ENCODE assay signal across 24 cellular contexts in genomic region chr6:90464507-90464906, GRCh38.
DNase-seq lines count a peak whose midpoint lies in the region; ATAC-seq lines count a peak whose summit lies in the region.
"Had no signal": no experiment of that assay in that cellular context is flagged by ENCODE, and none has a peak within 500 bp of the region (broad histone marks: within the 10 kb centered on the region; RNA-seq: fewer than 3 reads in every experiment).

No MANE protein-coding gene starts in this region.

- intact Hi-C loops in activated T-helper 1 cell treated with anti-CD3 and anti-CD28 coated beads, Interleukin-12 subunit alpha, Interleukin-12 subunit beta, Interleukin-2, Interleukin-4 antibody, amounts not matched to agents 30 ng/mL and 10 ng/mL and 1 ng/mL, durations not matched to agents 14 hours and 24 hours and 36 hours (cut with micrococcal nuclease): no loop called here
- intact Hi-C loops in naive thymus-derived CD4-positive, alpha-beta T cell (cut with micrococcal nuclease): no loop called here

- H3K4me3 ChIP-seq in naive thymus-derived CD4-positive, alpha-beta T cell (ENCODE audit: low read length): no peak overlapping the region
- H3K4me3 ChIP-seq: body of pancreas, HAP-1, neural progenitor cell, pancreas, upper lobe of right lung had no signal

- ATAC-seq in activated T-cell treated with anti-CD3 and anti-CD28 coated beads, Interleukin-2, amount 50 U/mL, for 72 hours (replicated peaks in 1 of 2): no peak
- ATAC-seq in T-cell (replicated peaks in 1 of 4) (no peak), HG03097 (IDR thresholded peaks at IDR 0.05; ENCODE audit: low FRiP score, unreplicated experiment) (no peak)
- no peak for ATAC-seq in naive thymus-derived CD4-positive, alpha-beta T cell
- ATAC-seq: body of pancreas, pancreas, upper lobe of right lung had no signal

- no peaks in the 10 kb centered on the region for H3K36me3 Mint-ChIP-seq in activated T-cell treated with anti-CD3 and anti-CD28 coated beads, Interleukin-2, amount 50 U/mL, for 72 hours (ENCODE audit: insufficient read depth in 2 of 2)
- no peaks in the 10 kb centered on the region for H3K36me3 Mint-ChIP-seq in T-cell
- peaks cover 4% of the 10 kb centered on the region for H3K36me3 Mint-ChIP-seq in activated T-helper 1 cell treated with anti-CD3 and anti-CD28 coated beads, Interleukin-12 subunit alpha, Interleukin-12 subunit beta, Interleukin-2, Interleukin-4 antibody, amounts not matched to agents 30 ng/mL and 10 ng/mL and 1 ng/mL, durations not matched to agents 14 hours and 24 hours and 36 hours (ENCODE audit: low read depth)
- H3K36me3 Mint-ChIP-seq in naive thymus-derived CD4-positive, alpha-beta T cell: peaks cover 0 to 23% (median 0%) of the 10 kb centered on the region in 5 donors
- H3K36me3 Mint-ChIP-seq: neural progenitor cell; stimulated activated naive B cell treated with anti-CD40 and anti-IgM and Interleukin-4, amounts not matched to agents 10 μg/mL and 1 μg/mL and 100 μg/mL, for 72 hours had no signal

- peaks cover 21 to 28% of the 10 kb centered on the region in 2 donors for H3K4me1 ChIP-seq in naive thymus-derived CD4-positive, alpha-beta T cell (ENCODE audit: control insufficient read depth in 2 of 2, insufficient read depth in 2 of 2, low read length in 2 of 2)
- H3K4me1 ChIP-seq: body of pancreas, Caco-2, pancreas, upper lobe of right lung had no signal

- no peak overlapping the region for H3K27ac ChIP-seq in naive thymus-derived CD4-positive, alpha-beta T cell (ENCODE audit: low read depth, low read length)
- H3K27ac ChIP-seq: body of pancreas, neural progenitor cell, pancreas, upper lobe of right lung had no signal

- CTCF ChIA-PET in T-cell (lab: Charles Lee): no interaction called here
- CTCF ChIA-PET in naive thymus-derived CD4-positive, alpha-beta T cell (lab: Charles Lee): interaction anchor here (1.1 kb wide), 1 partner anchor 15 kb away, joined by 3 read pairs; no protein-coding TSS in a partner anchor

- H3K4me3 Mint-ChIP-seq in activated T-cell treated with anti-CD3 and anti-CD28 coated beads, Interleukin-2, amount 50 U/mL, for 72 hours: peak overlapping the region; percentile 40 to 79
- peak overlapping the region in 1 of 3 donors; percentile 64 for H3K4me3 Mint-ChIP-seq in T-cell
- no peak overlapping the region for H3K4me3 Mint-ChIP-seq in activated T-helper 1 cell treated with anti-CD3 and anti-CD28 coated beads, Interleukin-12 subunit alpha, Interleukin-12 subunit beta, Interleukin-2, Interleukin-4 antibody, amounts not matched to agents 30 ng/mL and 10 ng/mL and 1 ng/mL, durations not matched to agents 14 hours and 24 hours and 36 hours
- H3K4me3 Mint-ChIP-seq in naive thymus-derived CD4-positive, alpha-beta T cell: peak overlapping the region in 8 of 10 donors; percentile 5 to 72 (median 48)
- H3K4me3 Mint-ChIP-seq: memory B cell; neural progenitor cell; stimulated activated naive B cell treated with anti-CD40 and anti-IgM and Interleukin-4, amounts not matched to agents 10 μg/mL and 1 μg/mL and 100 μg/mL, for 72 hours had no signal

- peak overlapping the region; percentile 38 for H3K27ac Mint-ChIP-seq in activated T-cell treated with anti-CD3 and anti-CD28 coated beads, Interleukin-2, amount 50 U/mL, for 72 hours
- peak overlapping the region; percentile 60 to 83 for H3K27ac Mint-ChIP-seq in T-cell
- H3K27ac Mint-ChIP-seq in activated T-helper 1 cell treated with anti-CD3 and anti-CD28 coated beads, Interleukin-12 subunit alpha, Interleukin-12 subunit beta, Interleukin-2, Interleukin-4 antibody, amounts not matched to agents 30 ng/mL and 10 ng/mL and 1 ng/mL, durations not matched to agents 14 hours and 24 hours and 36 hours: peak overlapping the region; percentile 90
- peak overlapping the region in 8 of 9 donors; percentile 57 to 93 (median 80) for H3K27ac Mint-ChIP-seq in naive thymus-derived CD4-positive, alpha-beta T cell
- H3K27ac Mint-ChIP-seq: memory B cell; stimulated activated naive B cell treated with anti-CD40 and anti-IgM and Interleukin-4, amounts not matched to agents 10 μg/mL and 1 μg/mL and 100 μg/mL, for 72 hours had no signal

- H3K9me3 ChIP-seq in naive thymus-derived CD4-positive, alpha-beta T cell (ENCODE audit: control insufficient read depth in 2 of 3, low read length in 3 of 3): no peaks in the 10 kb centered on the region
- H3K9me3 ChIP-seq: body of pancreas, Caco-2, HAP-1, pancreas, upper lobe of right lung had no signal

- no peak for DNase-seq in activated T-cell treated with anti-CD3 and anti-CD28 coated beads, Interleukin-2, amount 50 U/mL, for 72 hours
- no peak for DNase-seq in activated T-cell treated with anti-CD3 and anti-CD28 coated beads, Interleukin-2, amount 50 U/mL, for 1 hour
- DNase-seq in T-cell: no peak
- DNase-seq in activated T-helper 1 cell treated with anti-CD3 and anti-CD28 coated beads, Interleukin-12 subunit alpha, Interleukin-12 subunit beta, Interleukin-2, Interleukin-4 antibody, amounts not matched to agents 30 ng/mL and 10 ng/mL and 1 ng/mL, durations not matched to agents 14 hours and 24 hours and 36 hours (ENCODE audit: low spot score): no peak
- no peak for DNase-seq in naive thymus-derived CD4-positive, alpha-beta T cell
- no peak for DNase-seq in hippocampal formation (lab: John Stamatoyannopoulos, UW)
- DNase-seq in NCI-H1694 (lab: John Stamatoyannopoulos, UW): no peak
- DNase-seq: activated CD4-positive, alpha-beta T cell treated with anti-CD3 and anti-CD28 coated beads, Interleukin-2, amount 50 U/mL, for 48 hours; activated T-cell treated with anti-CD3 and anti-CD28 coated beads, Interleukin-2, amount 50 U/mL, for 48 hours; body of pancreas; Caco-2; DMS53; effector memory CD8-positive, alpha-beta T cell; NCI-H1048; NCI-H2171; pancreas; retina; stimulated activated naive B cell treated with anti-CD40 and anti-IgM and Interleukin-4, amounts not matched to agents 10 μg/mL and 1 μg/mL and 100 μg/mL, for 72 hours; upper lobe of right lung had no signal

- H3K27me3 ChIP-seq in naive thymus-derived CD4-positive, alpha-beta T cell (ENCODE audit: control insufficient read depth in 2 of 2, insufficient read depth in 2 of 2, low read length in 2 of 2): no peaks in the 10 kb centered on the region
- H3K27me3 ChIP-seq: body of pancreas, neural progenitor cell, pancreas, upper lobe of right lung had no signal

- H3K9me3 Mint-ChIP-seq in activated T-cell treated with anti-CD3 and anti-CD28 coated beads, Interleukin-2, amount 50 U/mL, for 72 hours: no peaks in the 10 kb centered on the region
- no peaks in the 10 kb centered on the region for H3K9me3 Mint-ChIP-seq in T-cell
- peaks cover 3% of the 10 kb centered on the region for H3K9me3 Mint-ChIP-seq in activated T-helper 1 cell treated with anti-CD3 and anti-CD28 coated beads, Interleukin-12 subunit alpha, Interleukin-12 subunit beta, Interleukin-2, Interleukin-4 antibody, amounts not matched to agents 30 ng/mL and 10 ng/mL and 1 ng/mL, durations not matched to agents 14 hours and 24 hours and 36 hours
- H3K9me3 Mint-ChIP-seq in naive thymus-derived CD4-positive, alpha-beta T cell: peaks cover 0 to 2% (median 0%) of the 10 kb centered on the region in 11 donors
- H3K9me3 Mint-ChIP-seq: central memory CD8-positive, alpha-beta T cell; effector memory CD8-positive, alpha-beta T cell; memory B cell had no signal

- no peaks in the 10 kb centered on the region for H3K36me3 ChIP-seq in naive thymus-derived CD4-positive, alpha-beta T cell (ENCODE audit: control insufficient read depth in 2 of 3, insufficient read depth in 3 of 3, low read length in 3 of 3)
- H3K36me3 ChIP-seq: HAP-1, neural progenitor cell, pancreas, upper lobe of right lung had no signal

- H3K27me3 Mint-ChIP-seq in activated T-cell treated with anti-CD3 and anti-CD28 coated beads, Interleukin-2, amount 50 U/mL, for 72 hours (ENCODE audit: low read depth): no peaks in the 10 kb centered on the region
- no peaks in the 10 kb centered on the region for H3K27me3 Mint-ChIP-seq in T-cell
- H3K27me3 Mint-ChIP-seq in activated T-helper 1 cell treated with anti-CD3 and anti-CD28 coated beads, Interleukin-12 subunit alpha, Interleukin-12 subunit beta, Interleukin-2, Interleukin-4 antibody, amounts not matched to agents 30 ng/mL and 10 ng/mL and 1 ng/mL, durations not matched to agents 14 hours and 24 hours and 36 hours (ENCODE audit: insufficient read depth): no peaks in the 10 kb centered on the region
- H3K27me3 Mint-ChIP-seq in naive thymus-derived CD4-positive, alpha-beta T cell: peaks cover 0 to 2% (median 0%) of the 10 kb centered on the region in 5 donors
- H3K27me3 Mint-ChIP-seq: central memory CD8-positive, alpha-beta T cell; effector memory CD8-positive, alpha-beta T cell; memory B cell; stimulated activated naive B cell treated with anti-CD40 and anti-IgM and Interleukin-4, amounts not matched to agents 10 μg/mL and 1 μg/mL and 100 μg/mL, for 72 hours had no signal

- no peaks in the 10 kb centered on the region for H3K4me1 Mint-ChIP-seq in activated T-cell treated with anti-CD3 and anti-CD28 coated beads, Interleukin-2, amount 50 U/mL, for 72 hours (ENCODE audit: low read depth)
- peaks cover 57 to 64% (median 64%) of the 10 kb centered on the region in 3 donors for H3K4me1 Mint-ChIP-seq in T-cell
- peaks cover 91% of the 10 kb centered on the region for H3K4me1 Mint-ChIP-seq in activated T-helper 1 cell treated with anti-CD3 and anti-CD28 coated beads, Interleukin-12 subunit alpha, Interleukin-12 subunit beta, Interleukin-2, Interleukin-4 antibody, amounts not matched to agents 30 ng/mL and 10 ng/mL and 1 ng/mL, durations not matched to agents 14 hours and 24 hours and 36 hours (ENCODE audit: low read depth)
- H3K4me1 Mint-ChIP-seq in naive thymus-derived CD4-positive, alpha-beta T cell: peaks cover 19 to 86% (median 64%) of the 10 kb centered on the region in 7 donors

- POLR2A ChIA-PET in T-cell (lab: Charles Lee): no interaction called here
- POLR2A ChIA-PET in naive thymus-derived CD4-positive, alpha-beta T cell (lab: Charles Lee): no interaction called here

Comparison
In these comparisons a context has a peak if more than half of its experiments do, and no peak if none do; other contexts are left out.
1. H3K27ac Mint-ChIP-seq: peak in every context shown above with its lines; median percentile 90 in activated T-helper 1 cell treated with anti-CD3 and anti-CD28 coated beads, Interleukin-12 subunit alpha, Interleukin-12 subunit beta, Interleukin-2, Interleukin-4 antibody, amounts not matched to agents 30 ng/mL and 10 ng/mL and 1 ng/mL, durations not matched to agents 14 hours and 24 hours and 36 hours; 80 in naive thymus-derived CD4-positive, alpha-beta T cell; 72 in T-cell; 38 in activated T-cell treated with anti-CD3 and anti-CD28 coated beads, Interleukin-2, amount 50 U/mL, for 72 hours.